In genomic region chr5:178551059-178551458, GRCh38 we compare ENCODE assay signal across 8 cellular contexts. TPM values are rescaled to one million over a fixed set of nuclear protein-coding genes. Genes with fewer than 3 reads are reported as not detected.
DNase-seq lines count a peak whose midpoint lies in the region; ATAC-seq and TF ChIP-seq lines count a peak whose summit lies in the region.

No MANE protein-coding gene starts in this region.

- no peaks in the 10 kb centered on the region for H3K36me3 Mint-ChIP-seq in stimulated activated naive B cell treated with anti-CD40 and anti-IgM and Interleukin-4, amounts not matched to agents 10 μg/mL and 1 μg/mL and 100 μg/mL, for 72 hours

- H3K27ac Mint-ChIP-seq in stimulated activated naive B cell treated with anti-CD40 and anti-IgM and Interleukin-4, amounts not matched to agents 10 μg/mL and 1 μg/mL and 100 μg/mL, for 72 hours = no peak overlapping the region

- H3K4me1 Mint-ChIP-seq in stimulated activated naive B cell treated with anti-CD40 and anti-IgM and Interleukin-4, amounts not matched to agents 10 μg/mL and 1 μg/mL and 100 μg/mL, for 72 hours = no peaks in the 10 kb centered on the region

- H3K4me3 ChIP-seq in breast epithelium = no peak overlapping the region

- ATAC-seq in HG02981 (IDR thresholded peaks at IDR 0.05; ENCODE audit: unreplicated experiment) = no peak
- ATAC-seq in stimulated activated naive B cell treated with anti-CD40 and anti-IgM and Interleukin-4, amounts not matched to agents 10 μg/mL and 1 μg/mL and 100 μg/mL, for 72 hours (replicated peaks) = no peak

- H3K36me3 ChIP-seq in breast epithelium = no peaks in the 10 kb centered on the region

- no peaks in the 10 kb centered on the region for H3K4me1 ChIP-seq in breast epithelium

- TF ChIP-seq POLR2A in breast epithelium (IDR thresholded peaks at IDR 0.05) = no peak

- no peaks in the 10 kb centered on the region for H3K9me3 Mint-ChIP-seq in stimulated activated naive B cell treated with anti-CD40 and anti-IgM and Interleukin-4, amounts not matched to agents 10 μg/mL and 1 μg/mL and 100 μg/mL, for 72 hours

- no peaks in the 10 kb centered on the region for H3K27me3 ChIP-seq in breast epithelium

- peaks cover 18 to 30% of the 10 kb centered on the region in 2 donors for H3K27me3 Mint-ChIP-seq in stimulated activated naive B cell treated with anti-CD40 and anti-IgM and Interleukin-4, amounts not matched to agents 10 μg/mL and 1 μg/mL and 100 μg/mL, for 72 hours

- TF ChIP-seq CTCF in breast epithelium (IDR thresholded peaks at IDR 0.05) = peak in 2 of 3 donors; percentile 26 to 27

- DNase-seq in DMS114 treated with DMSO at 0.1 percent for 48 hours (lab: John Stamatoyannopoulos, UW; ENCODE audit: unreplicated experiment) = peak; percentile 68
- DNase-seq in NAMALWA (ENCODE audit: low spot score) = peak; percentile 30
- DNase-seq in breast epithelium (ENCODE audit: low spot score in 2 of 2) = no peak
- DNase-seq in myocyte (ENCODE audit: low read depth) = peak; percentile 44
- DNase-seq in stimulated activated naive B cell treated with anti-CD40 and anti-IgM and Interleukin-4, amounts not matched to agents 10 μg/mL and 1 μg/mL and 100 μg/mL, for 72 hours = no peak
- DNase-seq in NCI-H128 (lab: John Stamatoyannopoulos, UW; ENCODE audit: unreplicated experiment) = no peak
- DNase-seq in nucleus accumbens (lab: John Stamatoyannopoulos, UW) = no peak

- intact Hi-C loops in breast epithelium (cut with DNase I; ENCODE audit: low total_unique reads) = no loop called here

- H3K9me3 ChIP-seq in breast epithelium = no peaks in the 10 kb centered on the region

- H3K4me3 Mint-ChIP-seq in stimulated activated naive B cell treated with anti-CD40 and anti-IgM and Interleukin-4, amounts not matched to agents 10 μg/mL and 1 μg/mL and 100 μg/mL, for 72 hours = no peak overlapping the region

- no peak overlapping the region for H3K27ac ChIP-seq in breast epithelium

RNA-seq across cellular contexts. Expression of gene COL23A1, which starts 39.1 kb away (rescaled TPM):
- total RNA-seq in breast epithelium (1 to 10 TPM in 2 of 3 donors, under 1 TPM in 1; 0.32 to 3.3 (median 2.6) TPM), myocyte (0.19 and 0.21 TPM in 2 replicates)
- 0.49 TPM for polyA plus RNA-seq in myocyte (2012)

Comparison
In these comparisons a context has a peak if more than half of its experiments do, and no peak if none do; other contexts are left out.
1. DNase-seq: peak in DMS114 treated with DMSO at 0.1 percent for 48 hours (single experiment), NAMALWA (single experiment) and myocyte (single experiment); none in breast epithelium (0 of 2), stimulated activated naive B cell treated with anti-CD40 and anti-IgM and Interleukin-4, amounts not matched to agents 10 μg/mL and 1 μg/mL and 100 μg/mL, for 72 hours (single experiment), NCI-H128 (single experiment) and nucleus accumbens (0 of 56).